Comparison of ENCODE assay signal across 14 cellular contexts in the genomic region with DNA sequence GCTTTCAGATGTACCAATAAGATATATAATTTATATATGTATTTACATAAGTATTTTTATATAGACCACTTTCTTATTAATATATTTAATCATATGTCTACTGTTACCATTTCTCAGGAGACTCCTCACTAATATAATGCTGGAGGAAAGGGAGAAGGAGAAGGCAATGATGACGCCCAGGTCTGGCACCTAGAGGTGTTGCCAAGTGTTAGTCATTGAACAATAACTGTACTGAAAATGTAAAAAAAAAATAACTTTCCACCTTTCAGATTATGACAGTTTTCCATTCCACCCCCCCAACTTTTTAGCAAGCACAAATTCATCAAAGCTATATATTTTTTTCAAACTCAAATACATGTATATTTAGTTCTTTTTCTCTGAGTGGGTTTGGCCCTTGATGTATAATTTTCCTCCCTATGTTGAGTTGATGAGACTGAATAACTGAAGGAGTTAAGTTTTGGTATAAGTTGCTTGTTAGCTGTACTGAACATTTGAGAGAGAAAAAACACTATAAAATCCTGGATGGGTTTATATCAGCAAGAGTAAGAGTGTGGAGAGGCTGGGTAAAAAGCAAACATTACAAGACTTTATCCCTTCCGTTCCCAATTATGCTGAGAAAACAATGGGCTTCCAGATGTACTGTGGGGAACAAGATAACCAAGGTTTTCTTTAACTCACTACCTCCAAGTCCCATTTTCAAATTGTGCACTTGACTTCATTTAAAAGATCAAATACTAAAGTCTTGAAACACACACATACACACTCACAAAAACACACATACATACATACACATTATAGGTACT.
A peak's percentile ranks its signal among the peaks of the same experiment; 100 is the strongest.
DNase-seq lines count a peak whose midpoint lies in the region; ATAC-seq lines count a peak whose summit lies in the region.
"Had no signal": no experiment of that assay in that cellular context is flagged by ENCODE, and none has a peak within 500 bp of the region (broad histone marks: within the 10 kb centered on the region; RNA-seq: fewer than 3 reads in every experiment).

No MANE protein-coding gene starts in this region.

- no peak overlapping the region for H3K4ac ChIP-seq in trophoblast cell (ENCODE audit: low read depth, low read length)

- no peak overlapping the region for H4K8ac ChIP-seq in trophoblast cell (ENCODE audit: low read depth, low read length)

- peak overlapping the region; percentile 8 for H3K4me3 Mint-ChIP-seq in activated naive CD8-positive, alpha-beta T cell treated with anti-CD3 and anti-CD28 coated beads, Interleukin-2, amount 50 U/mL, for 24 hours
- no peak overlapping the region for H3K4me3 Mint-ChIP-seq in stimulated activated naive CD8-positive, alpha-beta T cell treated with anti-CD3 and anti-CD28 coated beads, Interleukin-15, amount 100 ng/mL, for 72 hours

- H3K4me2 ChIP-seq in trophoblast cell (ENCODE audit: low read length): no peak overlapping the region
- H3K4me2 ChIP-seq: BLaER1 treated with 17β-estradiol and CSF1 and Interleukin-3, amounts not matched to agents 10 nM and 100 nM had no signal

- DNase-seq in activated CD4-positive, alpha-beta T cell treated with anti-CD3 and anti-CD28 coated beads for 48 hours: peak; percentile 36
- DNase-seq in activated CD4-positive, alpha-beta T cell treated with anti-CD3 and anti-CD28 coated beads, Interleukin-2, amount 50 U/mL, for 4 hours: no peak
- peak; percentile 17 to 24 for DNase-seq in stimulated activated CD4-positive, alpha-beta T cell treated with anti-CD3 and anti-CD28 coated beads, Interleukin-2, amount 100 ng/mL, for 24 hours
- DNase-seq in stimulated activated CD4-positive, alpha-beta T cell treated with anti-CD3 and anti-CD28 coated beads, Interleukin-4, amount 100 ng/mL, for 1 hour: no peak
- DNase-seq in activated naive CD8-positive, alpha-beta T cell treated with anti-CD3 and anti-CD28 coated beads, Interleukin-2, amount 50 U/mL, for 24 hours: no peak
- no peak for DNase-seq in stimulated activated naive CD8-positive, alpha-beta T cell treated with anti-CD3 and anti-CD28 coated beads, Interleukin-15, amount 100 ng/mL, for 72 hours
- DNase-seq in caudate nucleus (lab: John Stamatoyannopoulos, UW) (no peak), trophoblast cell (no peak)
- DNase-seq: DMS153, KBM-7, NCI-H1048, NCI-H146, NCI-H2107 had no signal

- no peak overlapping the region for H3K23ac ChIP-seq in trophoblast cell (ENCODE audit: low read length)

- ATAC-seq in activated naive CD8-positive, alpha-beta T cell treated with anti-CD3 and anti-CD28 coated beads, Interleukin-2, amount 50 U/mL, for 24 hours: peak; percentile 73
- peak; percentile 58 for ATAC-seq in stimulated activated naive CD8-positive, alpha-beta T cell treated with anti-CD3 and anti-CD28 coated beads, Interleukin-15, amount 100 ng/mL, for 72 hours

- no peaks in the 10 kb centered on the region for H3K36me3 ChIP-seq in trophoblast cell (ENCODE audit: control insufficient read depth in 1 of 2, insufficient read depth in 2 of 2, low read length in 2 of 2)
- H3K36me3 ChIP-seq: BLaER1 treated with 17β-estradiol and CSF1 and Interleukin-3, amounts not matched to agents 10 nM and 100 nM had no signal

- peaks cover 13% of the 10 kb centered on the region for H3K9me3 Mint-ChIP-seq in activated naive CD8-positive, alpha-beta T cell treated with anti-CD3 and anti-CD28 coated beads, Interleukin-2, amount 50 U/mL, for 24 hours
- peaks cover 8 to 43% of the 10 kb centered on the region in 2 donors for H3K9me3 Mint-ChIP-seq in stimulated activated naive CD8-positive, alpha-beta T cell treated with anti-CD3 and anti-CD28 coated beads, Interleukin-15, amount 100 ng/mL, for 72 hours

- no peak overlapping the region for H2BK5ac ChIP-seq in trophoblast cell (ENCODE audit: low read depth, low read length, poor library complexity)

- no peak overlapping the region for H3K18ac ChIP-seq in trophoblast cell (ENCODE audit: low read length)

- peak overlapping the region; percentile 85 for H3K27ac Mint-ChIP-seq in activated naive CD8-positive, alpha-beta T cell treated with anti-CD3 and anti-CD28 coated beads, Interleukin-2, amount 50 U/mL, for 24 hours
- H3K27ac Mint-ChIP-seq in stimulated activated naive CD8-positive, alpha-beta T cell treated with anti-CD3 and anti-CD28 coated beads, Interleukin-15, amount 100 ng/mL, for 72 hours: peak overlapping the region; percentile 2 to 28

- no peak overlapping the region for H3K14ac ChIP-seq in trophoblast cell (ENCODE audit: low read length)

- no peaks in the 10 kb centered on the region for H3K4me1 ChIP-seq in trophoblast cell (ENCODE audit: control insufficient read depth in 1 of 2, insufficient read depth in 2 of 2, low read length in 2 of 2)
- H3K4me1 ChIP-seq: BLaER1 treated with 17β-estradiol and CSF1 and Interleukin-3, amounts not matched to agents 10 nM and 100 nM had no signal

- H3K9ac ChIP-seq in trophoblast cell (ENCODE audit: low read length): no peak overlapping the region
- H3K9ac ChIP-seq: BLaER1 treated with 17β-estradiol and CSF1 and Interleukin-3, amounts not matched to agents 10 nM and 100 nM had no signal

- peaks cover 5% of the 10 kb centered on the region for H3K36me3 Mint-ChIP-seq in activated naive CD8-positive, alpha-beta T cell treated with anti-CD3 and anti-CD28 coated beads, Interleukin-2, amount 50 U/mL, for 24 hours (ENCODE audit: low read depth)

- no peak overlapping the region for H2BK120ac ChIP-seq in trophoblast cell (ENCODE audit: insufficient read depth, low read length, poor library complexity)

- H2BK12ac ChIP-seq in trophoblast cell (ENCODE audit: low read length): no peak overlapping the region

- no peak overlapping the region for H4K91ac ChIP-seq in trophoblast cell (ENCODE audit: low read depth, low read length)

- H3K79me2 ChIP-seq in trophoblast cell (ENCODE audit: control insufficient read depth, insufficient read depth, low read length, poor library complexity): no peaks in the 10 kb centered on the region

- WGBS in trophoblast cell (ENCODE audit: extremely low coverage, insufficient coverage, insufficient read length): no CpG with 5 or more reads among the region's 2 CpGs

- no peak overlapping the region for H2AK5ac ChIP-seq in trophoblast cell (ENCODE audit: low read length)

- H3K27me3 Mint-ChIP-seq in activated naive CD8-positive, alpha-beta T cell treated with anti-CD3 and anti-CD28 coated beads, Interleukin-2, amount 50 U/mL, for 24 hours: no peaks in the 10 kb centered on the region
- H3K27me3 Mint-ChIP-seq in stimulated activated naive CD8-positive, alpha-beta T cell treated with anti-CD3 and anti-CD28 coated beads, Interleukin-15, amount 100 ng/mL, for 72 hours: no peaks in the 10 kb centered on the region

- H3K27me3 ChIP-seq in trophoblast cell (ENCODE audit: insufficient read depth, low read length): no peaks in the 10 kb centered on the region
- H3K27me3 ChIP-seq: BLaER1 treated with 17β-estradiol and CSF1 and Interleukin-3, amounts not matched to agents 10 nM and 100 nM had no signal

- H2AFZ ChIP-seq in trophoblast cell (ENCODE audit: insufficient read depth, low read length, poor library complexity): no peak overlapping the region

- peaks cover 2% of the 10 kb centered on the region for H3K9me3 ChIP-seq in trophoblast cell (ENCODE audit: insufficient read depth, low read depth, low read length)

- no peaks in the 10 kb centered on the region for H3K79me1 ChIP-seq in trophoblast cell (ENCODE audit: low read length)

- H4K12ac ChIP-seq in trophoblast cell (ENCODE audit: low read depth, low read length): no peak overlapping the region

- H3K27ac ChIP-seq in caudate nucleus (ENCODE audit: low read depth, low read length) (no peak overlapping the region), trophoblast cell (ENCODE audit: low read depth, low read length) (no peak overlapping the region)
- H3K27ac ChIP-seq: BLaER1 treated with 17β-estradiol and CSF1 and Interleukin-3, amounts not matched to agents 10 nM and 100 nM had no signal

- H3K4me3 ChIP-seq in trophoblast cell (ENCODE audit: low read depth, low read length): no peak overlapping the region
- H3K4me3 ChIP-seq: BLaER1 treated with 17β-estradiol and CSF1 and Interleukin-3, amounts not matched to agents 10 nM and 100 nM had no signal

- H3K4me1 Mint-ChIP-seq in activated naive CD8-positive, alpha-beta T cell treated with anti-CD3 and anti-CD28 coated beads, Interleukin-2, amount 50 U/mL, for 24 hours: peaks cover 49% of the 10 kb centered on the region
- H3K4me1 Mint-ChIP-seq in stimulated activated naive CD8-positive, alpha-beta T cell treated with anti-CD3 and anti-CD28 coated beads, Interleukin-15, amount 100 ng/mL, for 72 hours: peaks cover 53% of the 10 kb centered on the region

Comparison
In these comparisons a context has a peak if more than half of its experiments do, and no peak if none do; other contexts are left out.
1. DNase-seq: peak in activated CD4-positive, alpha-beta T cell treated with anti-CD3 and anti-CD28 coated beads for 48 hours (single experiment) and stimulated activated CD4-positive, alpha-beta T cell treated with anti-CD3 and anti-CD28 coated beads, Interleukin-2, amount 100 ng/mL, for 24 hours (2 of 2); none in activated CD4-positive, alpha-beta T cell treated with anti-CD3 and anti-CD28 coated beads, Interleukin-2, amount 50 U/mL, for 4 hours (0 of 2), stimulated activated CD4-positive, alpha-beta T cell treated with anti-CD3 and anti-CD28 coated beads, Interleukin-4, amount 100 ng/mL, for 1 hour (single experiment), activated naive CD8-positive, alpha-beta T cell treated with anti-CD3 and anti-CD28 coated beads, Interleukin-2, amount 50 U/mL, for 24 hours (single experiment), stimulated activated naive CD8-positive, alpha-beta T cell treated with anti-CD3 and anti-CD28 coated beads, Interleukin-15, amount 100 ng/mL, for 72 hours (0 of 2), caudate nucleus (0 of 61) and trophoblast cell (0 of 2).